ENCODE assay signal across 34 cellular contexts in the genomic region with DNA sequence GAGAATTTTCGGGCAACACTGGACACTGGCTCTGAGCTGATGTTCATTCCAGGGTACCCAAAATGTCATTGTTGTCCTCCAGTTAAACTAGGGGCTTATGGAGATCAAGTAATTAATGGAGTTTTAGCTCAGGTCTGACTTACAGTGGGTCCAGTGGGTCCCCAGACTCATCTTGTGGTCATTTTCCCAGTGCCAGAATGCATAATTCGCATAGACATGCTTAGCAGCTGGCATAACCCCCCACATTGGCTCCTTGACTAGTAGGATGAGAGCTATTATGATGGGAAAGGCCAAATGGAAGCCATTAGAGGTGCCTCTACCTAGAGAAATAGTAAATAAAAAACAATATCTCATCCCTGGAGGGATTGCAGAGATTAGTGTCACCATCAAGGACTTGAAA.
"Had no signal": no experiment of that assay in that cellular context is flagged by ENCODE, and none has a peak within 500 bp of the region (broad histone marks: within the 10 kb centered on the region; RNA-seq: fewer than 3 reads in every experiment).

No MANE protein-coding gene starts in this region.

- H3K4me3 ChIP-seq: MG63 had no signal

- H3K27ac ChIP-seq: KMS-11 had no signal

- DNase-seq: Karpas-422, Kasumi-1, KG1, MG63, MM.1S, MV-4-11, NCI-H1048, NCI-H1092, NCI-H1092 treated with DMSO at 0.1 percent for 48 hours, NCI-H1105, NCI-H1105 treated with DMSO at 0.1 percent for 48 hours, NCI-H1417, NCI-H1417 treated with DMSO at 0.1 percent for 48 hours, NCI-H1436, NCI-H1436 treated with DMSO at 0.1 percent for 48 hours, NCI-H146, NCI-H1694, NCI-H1694 treated with DMSO at 0.1 percent for 48 hours, NCI-H187, NCI-H187 treated with DMSO at 0.1 percent for 48 hours, NCI-H1930, NCI-H2029, NCI-H2029 treated with DMSO at 0.1 percent for 48 hours, NCI-H2081, NCI-H2081 treated with DMSO at 0.1 percent for 48 hours, NCI-H2107, NCI-H2171, NCI-H2171 treated with DMSO at 0.1 percent for 48 hours, NCI-H2227 treated with DMSO at 0.1 percent for 48 hours, NCI-H226, NCI-H345, NCI-H446, NCI-H446 treated with DMSO at 0.1 percent for 48 hours had no signal

- H3K9me3 ChIP-seq: MG63 had no signal

- H3K27me3 ChIP-seq: MG63 had no signal

- H3K36me3 ChIP-seq: MG63 had no signal
